In the genomic region with DNA sequence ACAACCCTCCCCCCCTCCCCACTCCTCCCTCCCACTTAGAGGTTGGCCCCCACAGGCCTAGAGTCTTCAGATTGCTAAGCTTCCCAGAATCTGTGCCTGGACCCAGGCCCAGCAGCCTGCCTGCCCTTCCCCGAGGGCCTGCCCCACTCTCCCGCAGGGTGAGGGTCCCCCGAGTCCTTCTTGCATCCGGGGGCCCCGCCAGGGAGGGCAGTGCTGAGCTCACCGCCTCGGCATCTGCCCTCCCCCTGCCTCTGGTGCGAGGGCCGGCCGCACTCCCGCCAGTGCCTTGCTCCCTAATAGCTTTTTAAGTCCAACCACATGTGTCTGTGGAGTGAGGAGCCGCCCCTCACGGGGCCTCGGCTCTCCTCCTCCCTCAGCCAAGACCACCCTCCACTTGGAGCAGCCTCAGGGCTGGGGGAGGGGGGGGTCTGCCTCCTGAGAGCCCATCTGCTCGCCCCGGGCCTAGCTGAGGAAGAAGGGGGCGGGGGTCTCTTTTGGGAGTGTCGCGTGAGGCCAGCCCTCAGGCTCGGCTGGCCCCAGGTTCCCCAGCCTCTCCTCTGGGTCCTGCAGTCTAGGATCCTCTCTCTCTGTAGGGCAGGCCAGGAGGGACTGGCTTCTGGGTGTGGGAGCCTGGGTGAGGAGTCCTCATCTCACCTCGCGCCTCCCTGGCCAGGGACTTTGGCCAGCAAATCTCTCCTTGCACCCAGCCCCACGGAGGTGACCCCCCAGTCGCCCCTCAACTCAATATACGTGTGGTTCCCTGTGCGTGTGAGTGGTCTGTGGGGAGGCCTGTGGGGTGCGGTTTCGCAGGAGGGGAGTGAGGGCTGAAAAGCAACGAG, we compare ENCODE assay signal across 10 cellular contexts. TPM values are rescaled to one million over a fixed set of nuclear protein-coding genes. Genes with fewer than 3 reads are reported as not detected.
DNase-seq lines count a peak whose midpoint lies in the region; ATAC-seq, FAIRE-seq and TF ChIP-seq lines count a peak whose summit lies in the region.
"Had no signal": no experiment of that assay in that cellular context is flagged by ENCODE, and none has a peak within 500 bp of the region (broad histone marks: within the 10 kb centered on the region; RNA-seq: fewer than 3 reads in every experiment).

No MANE protein-coding gene starts in this region.

- H3K9me3 ChIP-seq in SJSA1 (replicated peaks) (no peaks in the 10 kb centered on the region), neuronal stem cell (replicated peaks in 1 of 2; ENCODE audit: control insufficient read depth in 2 of 2, insufficient read depth in 1 of 2, low read depth in 1 of 2, low read length in 2 of 2) (no peaks in the 10 kb centered on the region)

- no peak overlapping the region for H3K4me3 ChIP-seq in SJSA1
- H3K4me3 ChIP-seq in fibroblast of the aortic adventitia (ENCODE audit: low read depth, low read length): peak overlapping the region; percentile 49
- H3K4me3 ChIP-seq in neuronal stem cell (ENCODE audit: low read length in 2 of 2): no peak overlapping the region

- no peak overlapping the region for H3K23ac ChIP-seq in neuronal stem cell (ENCODE audit: low read depth, low read length, poor library complexity)

- no CpG with 5 or more reads among the region's 29 CpGs for WGBS in neuronal stem cell (ENCODE audit: extremely low coverage in 2 of 2, insufficient read length in 2 of 2, insufficient replicate concordance in 1 of 2), 2 donors

- no peak overlapping the region for H2BK15ac ChIP-seq in neuronal stem cell (ENCODE audit: low read length)

- no peak for FAIRE-seq in GM19239 (lab: Jason Lieb, UNC)

- no peak overlapping the region for H2AFZ ChIP-seq in neuronal stem cell (ENCODE audit: low read length)

- H4K91ac ChIP-seq in neuronal stem cell (ENCODE audit: low read depth, low read length, poor library complexity): no peak overlapping the region

- no peak; the same call in 1 of the 2 replicates for TF ChIP-seq CTCF in AG09319 (IDR thresholded peaks at IDR 0.05; ENCODE audit: low read depth, low read length)
- no peak for TF ChIP-seq CTCF in fibroblast of the aortic adventitia (IDR thresholded peaks at IDR 0.05; ENCODE audit: insufficient read depth, low read length)

- peak overlapping the region; percentile 20 for H3K4me2 ChIP-seq in neuronal stem cell (ENCODE audit: insufficient read depth, low read length, poor library complexity, severe bottlenecking)

- DNase-seq in AG09319 (ENCODE audit: extremely low read depth, low read depth) (peak; percentile 89), SJSA1 (ENCODE audit: low read depth in 1 of 2, low spot score in 2 of 2) (peak; percentile 93 to 94), fibroblast of the aortic adventitia (ENCODE audit: low read depth) (peak; percentile 96), neuronal stem cell (ENCODE audit: low spot score) (no peak), GM19239 (ENCODE audit: insufficient read length, low spot score) (no peak), NCI-H2171 treated with DMSO at 0.1 percent for 48 hours (lab: John Stamatoyannopoulos, UW) (no peak)
- DNase-seq: DND-41; stimulated activated naive B cell treated with anti-CD40 and anti-IgM and Interleukin-4, amounts not matched to agents 10 μg/mL and 1 μg/mL and 100 μg/mL, for 72 hours had no signal

- peak overlapping the region; percentile 4 for H3K9ac ChIP-seq in neuronal stem cell (ENCODE audit: low read depth, low read length, poor library complexity)

- no peak overlapping the region for H3K14ac ChIP-seq in neuronal stem cell (ENCODE audit: low read length)

- H2BK12ac ChIP-seq in neuronal stem cell (ENCODE audit: low read length): no peak overlapping the region

- H3K27me3 ChIP-seq in SJSA1 (replicated peaks) (no peaks in the 10 kb centered on the region), neuronal stem cell (ENCODE audit: control insufficient read depth in 3 of 3, insufficient read depth in 3 of 3, low read depth in 1 of 3, low read length in 3 of 3) (peaks cover 14 to 97% (median 82%) of the 10 kb centered on the region in 3 experiments)

- no peak overlapping the region for H2BK120ac ChIP-seq in neuronal stem cell (ENCODE audit: low read depth, low read length)

- H3K4ac ChIP-seq in neuronal stem cell (ENCODE audit: low read length): no peak overlapping the region

- H4K8ac ChIP-seq in neuronal stem cell (ENCODE audit: low read depth, low read length): no peak overlapping the region

- no peak for ATAC-seq in GM18505 (IDR thresholded peaks at IDR 0.05; ENCODE audit: unreplicated experiment)
- no peak for ATAC-seq in HG03354 (IDR thresholded peaks at IDR 0.05; ENCODE audit: poor library complexity, severe bottlenecking, unreplicated experiment)
- ATAC-seq: stimulated activated naive B cell treated with anti-CD40 and anti-IgM and Interleukin-4, amounts not matched to agents 10 μg/mL and 1 μg/mL and 100 μg/mL, for 72 hours had no signal

- H2AK5ac ChIP-seq in neuronal stem cell (ENCODE audit: low read depth, low read length): peak overlapping the region; percentile 16

- H3K27ac ChIP-seq in SJSA1 (peak overlapping the region; percentile 98), neuronal stem cell (replicated peaks; ENCODE audit: low read length) (no peak overlapping the region)

- no peak overlapping the region for H2BK5ac ChIP-seq in neuronal stem cell (ENCODE audit: low read length)

- peak overlapping the region; percentile 88 for H3K18ac ChIP-seq in neuronal stem cell (ENCODE audit: low read length)

- no peaks in the 10 kb centered on the region; the same call in 1 of the 2 replicates for H3K36me3 ChIP-seq in SJSA1
- no peaks in the 10 kb centered on the region for H3K36me3 ChIP-seq in neuronal stem cell (replicated peaks in 1 of 2; ENCODE audit: control insufficient read depth in 2 of 2, insufficient read depth in 2 of 2, low read length in 2 of 2)

- H3K4me1 ChIP-seq in SJSA1 (replicated peaks): peaks cover 77% of the 10 kb centered on the region
- peaks cover 22 to 59% of the 10 kb centered on the region in 2 donors for H3K4me1 ChIP-seq in neuronal stem cell (ENCODE audit: control insufficient read depth in 2 of 2, insufficient read depth in 1 of 2, low read depth in 1 of 2, low read length in 2 of 2)

- H3K79me1 ChIP-seq in neuronal stem cell (ENCODE audit: low read depth, low read length): no peaks in the 10 kb centered on the region

- no peak for TF ChIP-seq POLR2A in GM18505 (IDR thresholded peaks at IDR 0.05; ENCODE audit: borderline replicate concordance, extremely low read depth, insufficient read depth, insufficient read length)

RNA-seq across cellular contexts. Expression of gene LYL1, which starts 47.2 kb away (rescaled TPM):
- total RNA-seq in SJSA1 (2014; rRNA removed; shearing (Covaris generic)): not detected in 2 replicates
- 0.63 and 1.4 TPM in 2 replicates for total RNA-seq in fibroblast of the aortic adventitia (ENCODE audit: low replicate concordance)
- 1.1 TPM for polyA plus RNA-seq in neuronal stem cell (2013, experiment 1 of 2)
- 1.1 TPM for polyA plus RNA-seq in neuronal stem cell (2013, experiment 2 of 2)

Comparison
In these comparisons a context has a peak if more than half of its experiments do, and no peak if none do; other contexts are left out.
1. DNase-seq: peak in AG09319 (single experiment), SJSA1 (2 of 2) and fibroblast of the aortic adventitia (single experiment); none in neuronal stem cell (single experiment), GM19239 (single experiment) and NCI-H2171 treated with DMSO at 0.1 percent for 48 hours (single experiment).